ENCODE assay signal across 2 cellular contexts in the genomic region with DNA sequence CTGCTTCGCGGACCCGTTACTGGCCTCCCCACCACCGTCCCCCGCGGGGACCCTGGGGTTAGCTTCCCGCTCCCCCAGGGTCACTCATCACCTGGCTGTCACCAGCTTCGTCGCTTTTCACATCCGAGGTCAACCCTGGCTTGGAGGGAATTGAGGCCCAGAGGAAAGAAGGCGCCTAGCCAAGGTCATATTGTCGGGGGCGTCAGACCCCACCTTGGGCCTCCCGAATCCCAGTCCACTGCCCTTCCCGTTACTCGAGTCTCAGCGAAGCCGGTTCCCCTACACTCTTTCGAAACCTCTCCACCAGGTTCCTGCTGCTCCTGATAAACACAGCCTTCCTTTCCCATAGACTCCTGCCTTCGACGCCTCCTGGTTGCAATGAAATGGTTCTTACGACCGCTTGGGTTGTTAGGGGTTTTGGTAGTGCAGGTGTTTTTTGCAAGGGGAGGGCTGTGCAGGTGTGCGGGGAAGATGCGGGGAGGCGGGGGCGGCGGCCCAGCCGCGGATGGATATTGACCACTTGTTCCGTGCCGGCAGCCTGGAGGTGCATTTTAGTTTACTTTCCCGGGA.
TF ChIP-seq lines count a peak whose summit lies in the region.

No MANE protein-coding gene starts in this region.

TF ChIP-seq in K562, 482 proteins besides CTCF, POLR2A, EP300 and RAD21 (continues in another document):
- TF ChIP-seq THRB (CRISPR knock-in tag; conservative IDR thresholded peaks at IDR 0.05) (no peak), NR2C2 (CRISPR knock-in tag; IDR thresholded peaks at IDR 0.05) (no peak), NR2C2 (tag; IDR thresholded peaks at IDR 0.05) (peak; percentile 93), GTF2A2 (tag; IDR thresholded peaks at IDR 0.05) (no peak), ELF2 (CRISPR knock-in tag; IDR thresholded peaks at IDR 0.05) (no peak), CTBP1 (IDR thresholded peaks at IDR 0.05; ENCODE audit: borderline replicate concordance) (peak; percentile 29; the same call in 1 of the 2 replicates), NR2C1 (IDR thresholded peaks at IDR 0.05) (peak; percentile 89), NR2C1 (tag; IDR thresholded peaks at IDR 0.05) (0 out of 2 replicates have a peak, but pooled peaks have one; percentile 56), TCF7 (IDR thresholded peaks at IDR 0.05; ENCODE audit: borderline replicate concordance) (no peak), TRIM25 (IDR thresholded peaks at IDR 0.05; ENCODE audit: borderline replicate concordance) (no peak), FOXK2 (conservative IDR thresholded peaks at IDR 0.05 in 1 of 2, IDR thresholded peaks at IDR 0.05 in 1 of 2; ENCODE audit: low read depth in 2 of 2) (0 out of 4 replicates have a peak, but pooled peaks have one; percentile 13 to 44), ZEB2 (IDR thresholded peaks at IDR 0.05) (peak; percentile 76), ZNF184 (CRISPR knock-in tag; IDR thresholded peaks at IDR 0.05) (no peak), BCOR (IDR thresholded peaks at IDR 0.05) (no peak), ZFX (CRISPR knock-in tag; IDR thresholded peaks at IDR 0.05) (peak; percentile 25; the same call in 1 of the 2 replicates), CBFA2T3 (IDR thresholded peaks at IDR 0.05) (peak; percentile 11; the same call in 1 of the 2 replicates), TFAP4 (CRISPR knock-in tag; IDR thresholded peaks at IDR 0.05; ENCODE audit: borderline replicate concordance) (no peak)
- TF ChIP-seq, protein P1, sequence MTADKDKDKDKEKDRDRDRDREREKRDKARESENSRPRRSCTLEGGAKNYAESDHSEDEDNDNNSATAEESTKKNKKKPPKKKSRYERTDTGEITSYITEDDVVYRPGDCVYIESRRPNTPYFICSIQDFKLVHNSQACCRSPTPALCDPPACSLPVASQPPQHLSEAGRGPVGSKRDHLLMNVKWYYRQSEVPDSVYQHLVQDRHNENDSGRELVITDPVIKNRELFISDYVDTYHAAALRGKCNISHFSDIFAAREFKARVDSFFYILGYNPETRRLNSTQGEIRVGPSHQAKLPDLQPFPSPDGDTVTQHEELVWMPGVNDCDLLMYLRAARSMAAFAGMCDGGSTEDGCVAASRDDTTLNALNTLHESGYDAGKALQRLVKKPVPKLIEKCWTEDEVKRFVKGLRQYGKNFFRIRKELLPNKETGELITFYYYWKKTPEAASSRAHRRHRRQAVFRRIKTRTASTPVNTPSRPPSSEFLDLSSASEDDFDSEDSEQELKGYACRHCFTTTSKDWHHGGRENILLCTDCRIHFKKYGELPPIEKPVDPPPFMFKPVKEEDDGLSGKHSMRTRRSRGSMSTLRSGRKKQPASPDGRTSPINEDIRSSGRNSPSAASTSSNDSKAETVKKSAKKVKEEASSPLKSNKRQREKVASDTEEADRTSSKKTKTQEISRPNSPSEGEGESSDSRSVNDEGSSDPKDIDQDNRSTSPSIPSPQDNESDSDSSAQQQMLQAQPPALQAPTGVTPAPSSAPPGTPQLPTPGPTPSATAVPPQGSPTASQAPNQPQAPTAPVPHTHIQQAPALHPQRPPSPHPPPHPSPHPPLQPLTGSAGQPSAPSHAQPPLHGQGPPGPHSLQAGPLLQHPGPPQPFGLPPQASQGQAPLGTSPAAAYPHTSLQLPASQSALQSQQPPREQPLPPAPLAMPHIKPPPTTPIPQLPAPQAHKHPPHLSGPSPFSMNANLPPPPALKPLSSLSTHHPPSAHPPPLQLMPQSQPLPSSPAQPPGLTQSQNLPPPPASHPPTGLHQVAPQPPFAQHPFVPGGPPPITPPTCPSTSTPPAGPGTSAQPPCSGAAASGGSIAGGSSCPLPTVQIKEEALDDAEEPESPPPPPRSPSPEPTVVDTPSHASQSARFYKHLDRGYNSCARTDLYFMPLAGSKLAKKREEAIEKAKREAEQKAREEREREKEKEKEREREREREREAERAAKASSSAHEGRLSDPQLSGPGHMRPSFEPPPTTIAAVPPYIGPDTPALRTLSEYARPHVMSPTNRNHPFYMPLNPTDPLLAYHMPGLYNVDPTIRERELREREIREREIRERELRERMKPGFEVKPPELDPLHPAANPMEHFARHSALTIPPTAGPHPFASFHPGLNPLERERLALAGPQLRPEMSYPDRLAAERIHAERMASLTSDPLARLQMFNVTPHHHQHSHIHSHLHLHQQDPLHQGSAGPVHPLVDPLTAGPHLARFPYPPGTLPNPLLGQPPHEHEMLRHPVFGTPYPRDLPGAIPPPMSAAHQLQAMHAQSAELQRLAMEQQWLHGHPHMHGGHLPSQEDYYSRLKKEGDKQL (CRISPR knock-in tag; IDR thresholded peaks at IDR 0.05; ENCODE audit: borderline replicate concordance): no peak

TF ChIP-seq in liver, 16 proteins besides CTCF, POLR2A, EP300 and RAD21:
- TF ChIP-seq, protein P2, sequence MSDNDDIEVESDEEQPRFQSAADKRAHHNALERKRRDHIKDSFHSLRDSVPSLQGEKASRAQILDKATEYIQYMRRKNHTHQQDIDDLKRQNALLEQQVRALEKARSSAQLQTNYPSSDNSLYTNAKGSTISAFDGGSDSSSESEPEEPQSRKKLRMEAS (IDR thresholded peaks at IDR 0.05): no peak
- TF ChIP-seq NR2F2 (IDR thresholded peaks at IDR 0.05): no peak
- TF ChIP-seq SP1 (IDR thresholded peaks at IDR 0.05): no peak
- TF ChIP-seq TAF1 (conservative IDR thresholded peaks at IDR 0.05): no peak
- TF ChIP-seq FOXA2 (IDR thresholded peaks at IDR 0.05): no peak
TF ChIP-seq in liver: peak in this region for 0.
